In the genomic region with DNA sequence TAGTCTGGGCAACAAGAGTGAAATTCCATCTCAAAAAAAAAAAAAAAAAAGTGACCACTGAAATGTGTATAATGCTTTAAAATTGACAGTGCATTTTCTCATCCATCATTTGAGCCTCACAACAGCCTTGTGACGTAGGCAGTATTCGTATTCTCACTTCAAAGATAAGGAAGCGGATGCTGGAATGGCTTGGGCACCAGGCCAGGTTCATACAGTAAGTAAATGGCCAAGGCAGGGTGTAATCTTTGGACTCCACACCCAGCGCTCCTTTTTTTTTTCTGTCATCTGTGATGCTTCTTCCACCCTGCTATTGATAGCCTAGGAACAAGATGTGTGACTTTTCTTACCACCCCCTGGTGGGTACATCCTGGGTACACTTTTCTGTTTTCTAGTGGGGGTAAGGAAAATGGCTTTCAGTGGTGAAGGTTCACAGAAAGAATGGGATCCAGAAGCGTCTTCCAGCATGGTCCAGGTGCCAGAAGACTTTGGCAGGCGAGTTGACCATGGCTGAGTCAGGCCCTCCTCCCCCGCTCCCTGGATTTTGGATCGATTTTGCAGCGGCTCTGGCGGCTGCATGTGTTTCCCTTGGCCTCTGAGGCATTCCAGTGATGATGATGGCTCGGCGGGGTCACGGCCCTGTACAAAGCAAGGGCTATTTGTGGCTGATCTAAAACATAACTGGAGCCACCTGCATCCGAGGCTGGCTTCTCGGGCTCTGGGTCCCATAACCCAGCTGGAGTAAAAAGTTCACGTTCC, we compare ENCODE assay signal across 10 cellular contexts.
DNase-seq lines count a peak whose midpoint lies in the region; ATAC-seq and TF ChIP-seq lines count a peak whose summit lies in the region.
"Had no signal": no experiment of that assay in that cellular context is flagged by ENCODE, and none has a peak within 500 bp of the region (broad histone marks: within the 10 kb centered on the region; RNA-seq: fewer than 3 reads in every experiment).

No MANE protein-coding gene starts in this region.

- WGBS in body of pancreas, 2 donors: 21 to 27% methylated on average over 11 to 16 of the region's 16 CpGs

- peaks cover 14% of the 10 kb centered on the region for H3K4me1 Mint-ChIP-seq in Calu3 (ENCODE audit: low read depth, unreplicated experiment)

- H3K4me3 Mint-ChIP-seq in Calu3 (ENCODE audit: low read depth, unreplicated experiment): no peak overlapping the region
- H3K4me3 Mint-ChIP-seq: H9 had no signal

- no peak for TF ChIP-seq POLR2A in body of pancreas (IDR thresholded peaks at IDR 0.05)
- TF ChIP-seq POLR2A in gastrocnemius medialis (IDR thresholded peaks at IDR 0.05): no peak

- CTCF ChIA-PET in Calu3 (lab: Charles Lee): interaction anchor here (0.7 kb wide), 1 partner anchor 25 kb away, joined by 4 read pairs; no protein-coding TSS in a partner anchor

- peaks cover 5% of the 10 kb centered on the region for H3K36me3 Mint-ChIP-seq in Calu3 (ENCODE audit: insufficient read depth, unreplicated experiment)

- H3K27ac Mint-ChIP-seq in Calu3 (ENCODE audit: unreplicated experiment): no peak overlapping the region
- H3K27ac Mint-ChIP-seq: H9 had no signal

- H3K4me1 ChIP-seq in body of pancreas (no peaks in the 10 kb centered on the region), gastrocnemius medialis (peaks cover 7 to 11% of the 10 kb centered on the region in 2 donors)

- H3K9me3 ChIP-seq in body of pancreas: peaks cover 0 to 16% (median 0%) of the 10 kb centered on the region in 3 donors
- peaks cover 0 to 16% (median 0%) of the 10 kb centered on the region in 3 donors for H3K9me3 ChIP-seq in gastrocnemius medialis

- H3K27me3 Mint-ChIP-seq in Calu3 (ENCODE audit: unreplicated experiment): peaks cover 37% of the 10 kb centered on the region

- no peak overlapping the region for H3K4me3 ChIP-seq in body of pancreas
- peak overlapping the region in 1 of 4 donors; percentile 33 for H3K4me3 ChIP-seq in gastrocnemius medialis

- DNase-seq in Calu3: peak; percentile 61
- peak; percentile 44 to 67 (median 64) for DNase-seq in body of pancreas
- peak; percentile 79 for DNase-seq in hepatic stellate cell (ENCODE audit: low spot score)
- peak; percentile 46 to 78 for DNase-seq in gastrocnemius medialis
- no peak for DNase-seq in NCI-H526 treated with DMSO at 0.1 percent for 48 hours (lab: John Stamatoyannopoulos, UW)
- no peak for DNase-seq in activated CD4-positive, CD25-positive, alpha-beta regulatory T cell (lab: John Stamatoyannopoulos, UW)
- no peak for DNase-seq in DMS 273 (lab: John Stamatoyannopoulos, UW; ENCODE audit: unreplicated experiment)
- DNase-seq: activated T-cell treated with anti-CD3 and anti-CD28 coated beads, Interleukin-2, amount 50 U/mL, for 1 hour; H9 had no signal

- H3K9me3 Mint-ChIP-seq in Calu3 (ENCODE audit: low read depth, unreplicated experiment): peaks cover 11% of the 10 kb centered on the region

- in situ Hi-C loops in gastrocnemius medialis (cut with MboI; ENCODE audit: low sequenced_read_pairs in 4 of 4): no loop called here

- intact Hi-C loops in Calu3 (cut with micrococcal nuclease; ENCODE audit: unreplicated experiment) (no loop called here), body of pancreas (cut with DNase I) (no loop called here), gastrocnemius medialis (cut with DNase I; ENCODE audit: low total_unique reads) (loop anchor here (5.0 to 10.0 kb wide), 2 partner anchors 86 to 101 kb away; no protein-coding TSS in a partner anchor)

- BruUV-seq in Calu3 (replicated peaks; lab: Mats Ljungman, UMichigan): no TSS peak

- H3K27me3 ChIP-seq in body of pancreas (no peaks in the 10 kb centered on the region), gastrocnemius medialis (peaks cover 0 to 3% (median 0%) of the 10 kb centered on the region in 3 donors)

- H3K27ac ChIP-seq in body of pancreas (peak overlapping the region in 1 of 4 donors; percentile 28), gastrocnemius medialis (peak overlapping the region; percentile 26 to 61 (median 54))

- TF ChIP-seq CTCF in Calu3 (IDR thresholded peaks at IDR 0.05; ENCODE audit: unreplicated experiment) (no peak), body of pancreas (IDR thresholded peaks at IDR 0.05) (no peak), gastrocnemius medialis (IDR thresholded peaks at IDR 0.05 in 4 of 5, conservative IDR thresholded peaks at IDR 0.05 in 1 of 5) (no peak)

- H3K36me3 ChIP-seq in body of pancreas (replicated peaks in 1 of 2; ENCODE audit: insufficient read depth in 1 of 2, low read depth in 2 of 2): no peaks in the 10 kb centered on the region
- no peaks in the 10 kb centered on the region for H3K36me3 ChIP-seq in gastrocnemius medialis

- peak; percentile 74 for ATAC-seq in body of pancreas
- ATAC-seq in gastrocnemius medialis: peak; percentile 63 to 72
- no peak for ATAC-seq in HG03025 (IDR thresholded peaks at IDR 0.05; ENCODE audit: low FRiP score, unreplicated experiment)

Comparison
In these comparisons a context has a peak if more than half of its experiments do, and no peak if none do; other contexts are left out.
1. DNase-seq: peak in Calu3 (single experiment), body of pancreas (4 of 4), hepatic stellate cell (single experiment) and gastrocnemius medialis (2 of 2); none in NCI-H526 treated with DMSO at 0.1 percent for 48 hours (single experiment), activated CD4-positive, CD25-positive, alpha-beta regulatory T cell (0 of 4) and DMS 273 (single experiment).